ENCODE assay signal across 8 cellular contexts in genomic region chr2:121755237-121756111, GRCh38. TPM values are rescaled to one million over a fixed set of nuclear protein-coding genes. Genes with fewer than 3 reads are reported as not detected.
DNase-seq lines count a peak whose midpoint lies in the region; ATAC-seq and TF ChIP-seq lines count a peak whose summit lies in the region.

Gene TSN, plus strand, starts transcription at chr2:121755651. Its CDS starts 129 bp downstream, at chr2:121755780.

- no peaks in the 10 kb centered on the region for H3K9me3 ChIP-seq in T-helper 17 cell (ENCODE audit: control insufficient read depth, low read length, poor library complexity, severe bottlenecking)
- no peaks in the 10 kb centered on the region for H3K9me3 ChIP-seq in left ventricle myocardium inferior (replicated peaks)
- H3K9me3 ChIP-seq in upper lobe of right lung, result no peaks in the 10 kb centered on the region

- H3K9me3 Mint-ChIP-seq in progenitor cell of endocrine pancreas (ENCODE audit: low read depth), result no peaks in the 10 kb centered on the region

- H3K36me3 Mint-ChIP-seq in T-helper 17 cell (ENCODE audit: low read depth) (no peaks in the 10 kb centered on the region), progenitor cell of endocrine pancreas (ENCODE audit: insufficient read depth) (peaks cover 4% of the 10 kb centered on the region)

- H3K4me1 Mint-ChIP-seq in T-helper 17 cell (peaks cover 20% of the 10 kb centered on the region), progenitor cell of endocrine pancreas (ENCODE audit: low read depth) (peaks cover 16% of the 10 kb centered on the region)

- peak; percentile 67 to 83 for DNase-seq in NCI-H187 (lab: John Stamatoyannopoulos, UW)
- peak; percentile 96 to 97 (median 97) for DNase-seq in T-helper 17 cell
- peak; percentile 34 to 98 (median 93) for DNase-seq in amygdala (lab: John Stamatoyannopoulos, UW)
- peak; percentile 98 for DNase-seq in left ventricle myocardium inferior
- DNase-seq in progenitor cell of endocrine pancreas (ENCODE audit: low spot score, unreplicated experiment), result peak; percentile 94
- DNase-seq in upper lobe of right lung, result peak; percentile 99

- H3K4me3 ChIP-seq in left ventricle myocardium inferior (peak within 1 kb of the TSS; percentile 93), upper lobe of right lung (peak within 1 kb of the TSS; percentile 99)

- intact Hi-C loops in left ventricle myocardium inferior (cut with micrococcal nuclease), result no loop called here
- intact Hi-C loops in upper lobe of right lung (cut with DNase I), result no loop called here

- H3K27ac ChIP-seq in left ventricle myocardium inferior (replicated peaks) (peak within 1 kb of the TSS; percentile 79), upper lobe of right lung (peak within 1 kb of the TSS; percentile 89)

- peaks cover 37% of the 10 kb centered on the region for H3K4me1 ChIP-seq in left ventricle myocardium inferior
- peaks cover 23% of the 10 kb centered on the region for H3K4me1 ChIP-seq in upper lobe of right lung

- H3K27me3 Mint-ChIP-seq in T-helper 17 cell, result no peaks in the 10 kb centered on the region
- no peaks in the 10 kb centered on the region for H3K27me3 Mint-ChIP-seq in progenitor cell of endocrine pancreas

- peak within 1 kb of the TSS; percentile 99 for H3K4me3 Mint-ChIP-seq in T-helper 17 cell
- H3K4me3 Mint-ChIP-seq in progenitor cell of endocrine pancreas (ENCODE audit: low read depth), result peak within 1 kb of the TSS; percentile 93

- TF ChIP-seq CTCF in left ventricle myocardium inferior (IDR thresholded peaks at IDR 0.05; ENCODE audit: borderline replicate concordance) (no peak), progenitor cell of endocrine pancreas (IDR thresholded peaks at IDR 0.05; ENCODE audit: unreplicated experiment) (no peak), upper lobe of right lung (IDR thresholded peaks at IDR 0.05) (no peak)

- ATAC-seq in GM18502 (IDR thresholded peaks at IDR 0.05; ENCODE audit: poor library complexity, unreplicated experiment) (peak; percentile 100), HG02943 (IDR thresholded peaks at IDR 0.05; ENCODE audit: low read depth, unreplicated experiment) (peak; percentile 100), T-helper 17 cell (peak; percentile 99), upper lobe of right lung (peak; percentile 100)

- no peaks in the 10 kb centered on the region for H3K27me3 ChIP-seq in left ventricle myocardium inferior (ENCODE audit: low read depth)
- no peaks in the 10 kb centered on the region for H3K27me3 ChIP-seq in upper lobe of right lung

- H3K36me3 ChIP-seq in left ventricle myocardium inferior, result peaks cover 16% of the 10 kb centered on the region
- peaks cover 21% of the 10 kb centered on the region for H3K36me3 ChIP-seq in upper lobe of right lung

- H3K27ac Mint-ChIP-seq in T-helper 17 cell (peak within 1 kb of the TSS; percentile 97), progenitor cell of endocrine pancreas (peak within 1 kb of the TSS; percentile 96)

RNA-seq across cellular contexts. Expression of gene TSN, which starts in this region (rescaled TPM):
- 10 to 100 TPM; 37.0 to 55.9 TPM for total RNA-seq in T-helper 17 cell
- total RNA-seq in left ventricle myocardium inferior, result 42.6 TPM
- total RNA-seq in progenitor cell of endocrine pancreas, result 86.3 and 91.7 TPM in 2 replicates
- 48.2 TPM for total RNA-seq in upper lobe of right lung

Comparison
In these comparisons a context has a peak if more than half of its experiments do, and no peak if none do; other contexts are left out.
1. Peak in every context shown above with its lines: DNase-seq, ATAC-seq, H3K4me3 ChIP-seq and H3K27ac ChIP-seq.